Comparison of ENCODE assay signal across 24 cellular contexts in the genomic region with DNA sequence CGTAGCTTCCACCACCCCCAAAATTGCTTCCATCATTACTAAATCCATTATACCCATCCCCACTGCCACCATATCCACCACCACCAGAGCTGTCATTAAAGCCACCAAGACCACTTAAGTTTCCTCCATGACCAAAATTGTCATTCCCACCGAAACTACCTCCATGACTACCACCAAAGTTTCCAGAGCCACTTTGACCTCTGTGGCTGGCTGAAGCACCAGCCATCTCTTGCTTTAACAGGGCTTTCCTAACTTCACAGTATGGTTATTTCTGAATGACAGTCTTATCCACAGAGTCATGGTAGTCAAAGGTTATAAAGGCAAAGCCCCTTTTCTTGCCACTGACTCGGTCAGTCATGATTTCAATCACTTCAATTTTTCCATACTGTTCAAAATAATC. TPM values are rescaled to one million over a fixed set of nuclear protein-coding genes. Genes with fewer than 3 reads are reported as not detected.
DNase-seq lines count a peak whose midpoint lies in the region.
"Had no signal": no experiment of that assay in that cellular context is flagged by ENCODE, and none has a peak within 500 bp of the region (broad histone marks: within the 10 kb centered on the region; RNA-seq: fewer than 3 reads in every experiment).

No MANE protein-coding gene starts in this region.

- peaks cover 11% of the 10 kb centered on the region for H3K9me3 Mint-ChIP-seq in activated CD4-positive, alpha-beta T cell treated with anti-CD3 and anti-CD28 coated beads, Interleukin-2, amount 10 ng/mL, durations not matched to agents 7 days and 5 days
- H3K9me3 Mint-ChIP-seq in CD4-positive, alpha-beta memory T cell = peaks cover 0 to 9% (median 5%) of the 10 kb centered on the region in 8 donors
- H3K9me3 Mint-ChIP-seq in activated naive CD8-positive, alpha-beta T cell (ENCODE audit: low read depth) = peaks cover 5% of the 10 kb centered on the region

- H3K4me3 Mint-ChIP-seq in activated CD4-positive, alpha-beta T cell treated with anti-CD3 and anti-CD28 coated beads, Interleukin-2, amount 10 ng/mL, durations not matched to agents 7 days and 5 days = no peak overlapping the region
- H3K4me3 Mint-ChIP-seq in CD4-positive, alpha-beta memory T cell = peak overlapping the region in 2 of 8 donors; percentile 50 to 55
- no peak overlapping the region for H3K4me3 Mint-ChIP-seq in activated naive CD8-positive, alpha-beta T cell
- H3K4me3 Mint-ChIP-seq: dendritic cell treated with granulocyte-macrophage colony-stimulating factor and Interleukin-4, amounts not matched to agents 40 ng/mL and 50 ng/mL, for 4 days; HFFc6; mesothelial cell of epicardium; neural progenitor cell had no signal

- no peaks in the 10 kb centered on the region for H3K36me3 ChIP-seq in CD4-positive, alpha-beta memory T cell (ENCODE audit: insufficient read depth, low read length)
- H3K36me3 ChIP-seq: BLaER1, heart left ventricle, left lung, neural progenitor cell, prostate gland, upper lobe of right lung had no signal

- peak; percentile 33 for DNase-seq in activated CD4-positive, alpha-beta T cell treated with anti-CD3 and anti-CD28 coated beads for 48 hours
- no peak for DNase-seq in activated CD4-positive, alpha-beta T cell treated with anti-CD3 and anti-CD28 coated beads, Interleukin-2, amount 10 ng/mL, durations not matched to agents 7 days and 5 days
- no peak for DNase-seq in CD4-positive, alpha-beta memory T cell
- peak; percentile 46 to 47 for DNase-seq in stimulated activated CD8-positive, alpha-beta memory T cell treated with anti-CD3 and anti-CD28 coated beads, Interleukin-15, amount 100 ng/mL, for 48 hours (ENCODE audit: low read depth in 2 of 2)
- DNase-seq in Ammon's horn (ENCODE audit: low spot score) = no peak
- no peak for DNase-seq in NCI-H2196 (lab: John Stamatoyannopoulos, UW; ENCODE audit: unreplicated experiment)
- DNase-seq in NCI-H2227 treated with DMSO at 0.1 percent for 48 hours (lab: John Stamatoyannopoulos, UW) = no peak
- DNase-seq: activated CD4-positive, CD25-positive, alpha-beta regulatory T cell; heart left ventricle; HFFc6; left lung; NCI-H1092; NCI-H1930; NCI-H446; PC-9; stimulated activated CD4-positive, alpha-beta T cell treated with anti-CD3 and anti-CD28 coated beads, Interleukin-1b, Interleukin-23, amount 100 ng/mL, for 48 hours; upper lobe of right lung had no signal

- no peak overlapping the region for H3K27ac Mint-ChIP-seq in activated CD4-positive, alpha-beta T cell treated with anti-CD3 and anti-CD28 coated beads, Interleukin-2, amount 10 ng/mL, durations not matched to agents 7 days and 5 days
- peak overlapping the region; percentile 1 to 92 (median 78) for H3K27ac Mint-ChIP-seq in CD4-positive, alpha-beta memory T cell
- H3K27ac Mint-ChIP-seq in activated naive CD8-positive, alpha-beta T cell = peak overlapping the region; percentile 83
- H3K27ac Mint-ChIP-seq: dendritic cell treated with granulocyte-macrophage colony-stimulating factor and Interleukin-4, amounts not matched to agents 40 ng/mL and 50 ng/mL, for 4 days; HFFc6; mesothelial cell of epicardium; neural progenitor cell had no signal

- no peaks in the 10 kb centered on the region for H3K9me3 ChIP-seq in CD4-positive, alpha-beta memory T cell (ENCODE audit: control insufficient read depth in 1 of 2, low read length in 2 of 2)
- H3K9me3 ChIP-seq: prostate gland had no signal

- no peak overlapping the region for H3K4me3 ChIP-seq in CD4-positive, alpha-beta memory T cell (ENCODE audit: low read length in 2 of 2)
- H3K4me3 ChIP-seq: A549, BLaER1, heart left ventricle, left lung, neural progenitor cell, PC-9, prostate gland, upper lobe of right lung had no signal

- H3K4me1 Mint-ChIP-seq in activated CD4-positive, alpha-beta T cell treated with anti-CD3 and anti-CD28 coated beads, Interleukin-2, amount 10 ng/mL, durations not matched to agents 7 days and 5 days = peaks cover 50% of the 10 kb centered on the region
- H3K4me1 Mint-ChIP-seq in CD4-positive, alpha-beta memory T cell = peaks cover 35 to 46% (median 42%) of the 10 kb centered on the region in 4 donors
- H3K4me1 Mint-ChIP-seq in activated naive CD8-positive, alpha-beta T cell (ENCODE audit: low read depth) = peaks cover 50% of the 10 kb centered on the region
- H3K4me1 Mint-ChIP-seq: neural progenitor cell had no signal

- H3K36me3 Mint-ChIP-seq in activated CD4-positive, alpha-beta T cell treated with anti-CD3 and anti-CD28 coated beads, Interleukin-2, amount 10 ng/mL, durations not matched to agents 7 days and 5 days (ENCODE audit: low read depth) = peaks cover 13% of the 10 kb centered on the region
- H3K36me3 Mint-ChIP-seq in CD4-positive, alpha-beta memory T cell = peaks cover 4 to 6% of the 10 kb centered on the region in 2 donors
- peaks cover 3% of the 10 kb centered on the region for H3K36me3 Mint-ChIP-seq in activated naive CD8-positive, alpha-beta T cell

- H3K27me3 Mint-ChIP-seq in activated CD4-positive, alpha-beta T cell treated with anti-CD3 and anti-CD28 coated beads, Interleukin-2, amount 10 ng/mL, durations not matched to agents 7 days and 5 days = no peaks in the 10 kb centered on the region
- no peaks in the 10 kb centered on the region for H3K27me3 Mint-ChIP-seq in CD4-positive, alpha-beta memory T cell
- H3K27me3 Mint-ChIP-seq in activated naive CD8-positive, alpha-beta T cell = no peaks in the 10 kb centered on the region

- H3K27me3 ChIP-seq in CD4-positive, alpha-beta memory T cell (ENCODE audit: insufficient read depth, low read length) = no peaks in the 10 kb centered on the region
- H3K27me3 ChIP-seq: BLaER1, heart left ventricle, left lung, neural progenitor cell, upper lobe of right lung had no signal

- POLR2A ChIA-PET in activated CD4-positive, alpha-beta T cell treated with anti-CD3 and anti-CD28 coated beads, Interleukin-2, amount 10 ng/mL, durations not matched to agents 7 days and 5 days (lab: Charles Lee) = interaction anchor here (0.6 to 1.0 kb wide), 3 partner anchors 24 to 167 kb away, joined by 3 to 5 read pairs (median 3); a partner anchor contains a TSS
- POLR2A ChIA-PET in CD4-positive, alpha-beta memory T cell (lab: Charles Lee; ENCODE audit: partially characterized antibody) = interaction anchor here (1.0 to 8.3 kb wide), 7 partner anchors 9 to 53 kb away, joined by 3 to 144 read pairs (median 4); a partner anchor contains a TSS

- H3K4me1 ChIP-seq in CD4-positive, alpha-beta memory T cell (ENCODE audit: insufficient read depth, low read length) = peaks cover 40% of the 10 kb centered on the region
- H3K4me1 ChIP-seq: A549, neural progenitor cell, prostate gland had no signal

- CTCF ChIA-PET in activated CD4-positive, alpha-beta T cell treated with anti-CD3 and anti-CD28 coated beads, Interleukin-2, amount 10 ng/mL, durations not matched to agents 7 days and 5 days (lab: Charles Lee) = interaction anchor here (0.6 to 3.3 kb wide), 5 partner anchors 8 to 1309 kb away, joined by 3 to 20 read pairs (median 4); a partner anchor contains a TSS
- CTCF ChIA-PET in CD4-positive, alpha-beta memory T cell (lab: Charles Lee; ENCODE audit: partially characterized antibody) = interaction anchor here (1.0 to 2.2 kb wide), 6 partner anchors 10 to 20 kb away, joined by 3 to 8 read pairs (median 4); no protein-coding TSS in a partner anchor

- H3K27ac ChIP-seq in CD4-positive, alpha-beta memory T cell (ENCODE audit: low read depth, low read length) = no peak overlapping the region
- H3K27ac ChIP-seq: A549, BLaER1, heart left ventricle, left lung, neural progenitor cell, PC-9, prostate gland, upper lobe of right lung had no signal

- intact Hi-C loops in CD4-positive, alpha-beta memory T cell (cut with micrococcal nuclease) = no loop called here

RNA-seq across cellular contexts. Expression of a gene that starts 24.3 kb away (rescaled TPM):
- total RNA-seq in activated CD4-positive, alpha-beta T cell treated with anti-CD3 and anti-CD28 coated beads, Interleukin-2, amount 10 ng/mL, durations not matched to agents 7 days and 5 days = 10 to 100 TPM; 30.9 to 40.2 TPM
- total RNA-seq in CD4-positive, alpha-beta memory T cell = 10 to 100 TPM; 63.1 to 69.4 TPM
- polyA plus RNA-seq in CD4-positive, alpha-beta memory T cell = 10 to 100 TPM in 1 of 2 donors, 1 to 10 TPM in 1; 8.4 to 21.3 TPM

RNA-seq across cellular contexts. Expression of a gene that starts 52.9 kb away (rescaled TPM):
- 100 to 1,000 TPM; 168 to 169 TPM for total RNA-seq in activated CD4-positive, alpha-beta T cell treated with anti-CD3 and anti-CD28 coated beads, Interleukin-2, amount 10 ng/mL, durations not matched to agents 7 days and 5 days
- 10 to 100 TPM; 84.7 to 95.8 TPM for total RNA-seq in CD4-positive, alpha-beta memory T cell
- 100 to 1,000 TPM; 247 to 265 TPM for polyA plus RNA-seq in CD4-positive, alpha-beta memory T cell

Comparison
In these comparisons a context has a peak if more than half of its experiments do, and no peak if none do; other contexts are left out.
1. DNase-seq: peak in activated CD4-positive, alpha-beta T cell treated with anti-CD3 and anti-CD28 coated beads for 48 hours (single experiment) and stimulated activated CD8-positive, alpha-beta memory T cell treated with anti-CD3 and anti-CD28 coated beads, Interleukin-15, amount 100 ng/mL, for 48 hours (2 of 2); none in activated CD4-positive, alpha-beta T cell treated with anti-CD3 and anti-CD28 coated beads, Interleukin-2, amount 10 ng/mL, durations not matched to agents 7 days and 5 days (single experiment), CD4-positive, alpha-beta memory T cell (0 of 5), Ammon's horn (single experiment), NCI-H2196 (single experiment) and NCI-H2227 treated with DMSO at 0.1 percent for 48 hours (single experiment).